Comparison of ENCODE assay signal across 24 cellular contexts in genomic region chr16:5512037-5512436, GRCh38.
DNase-seq lines count a peak whose midpoint lies in the region; ATAC-seq, FAIRE-seq and TF ChIP-seq lines count a peak whose summit lies in the region.
"Had no signal": no experiment of that assay in that cellular context is flagged by ENCODE, and none has a peak within 500 bp of the region (broad histone marks: within the 10 kb centered on the region; RNA-seq: fewer than 3 reads in every experiment).

No MANE protein-coding gene starts in this region.

- CTCF ChIA-PET in A549 (lab: Yijun Ruan, JAX) (interaction anchor here (1.1 kb wide), 1 partner anchor 652 kb away, joined by 3 read pairs; no protein-coding TSS in a partner anchor), H1 (lab: Charles Lee; ENCODE audit: partially characterized antibody) (interaction anchor here (1.8 to 3.9 kb wide), 4 partner anchors 9 to 104 kb away, joined by 5 to 20 read pairs (median 14); no protein-coding TSS in a partner anchor)

- no peak overlapping the region for H2BK120ac ChIP-seq in H1 (replicated peaks; ENCODE audit: low read depth, low read length)

- H3K4me3 ChIP-seq in A549 (no peak overlapping the region), H1 (ENCODE audit: extremely low read depth in 1 of 4, insufficient read depth in 2 of 4, low read depth in 3 of 4, low read length in 4 of 4) (no peak overlapping the region)
- H3K4me3 ChIP-seq: BLaER1 treated with 17β-estradiol and CSF1 and Interleukin-3, amounts not matched to agents 10 nM and 100 nM; GM12878; GM23338; HAP-1 had no signal

- H3K4me1 ChIP-seq in A549 (no peaks in the 10 kb centered on the region), H1 (replicated peaks in 1 of 4; ENCODE audit: control insufficient read depth in 3 of 4, insufficient read depth in 4 of 4, low read length in 3 of 4) (peaks cover 0 to 5% (median 2%) of the 10 kb centered on the region in 4 experiments; a peak in 3 of 7 replicates)
- H3K4me1 ChIP-seq: BLaER1 treated with 17β-estradiol and CSF1 and Interleukin-3, amounts not matched to agents 10 nM and 100 nM; HAP-1 had no signal

- H3K27me3 ChIP-seq in H1 (replicated peaks in 1 of 4; ENCODE audit: control insufficient read depth in 3 of 4, extremely low read depth in 1 of 4, insufficient read depth in 3 of 4, low read length in 3 of 4), result no peaks in the 10 kb centered on the region
- H3K27me3 ChIP-seq: BE2C; BLaER1 treated with 17β-estradiol and CSF1 and Interleukin-3, amounts not matched to agents 10 nM and 100 nM had no signal

- no peak overlapping the region for H3K18ac ChIP-seq in H1 (ENCODE audit: extremely low read depth, low read length)

- no peak overlapping the region for H3K56ac ChIP-seq in H1 (replicated peaks; ENCODE audit: insufficient read length, low read depth, low read length)

- no peak overlapping the region for H2BK15ac ChIP-seq in H1 (ENCODE audit: low read length)

- DNase-seq in DMS79 treated with DMSO at 0.1 percent for 48 hours (lab: John Stamatoyannopoulos, UW) (peak; percentile 5), DMS79 (lab: John Stamatoyannopoulos, UW) (no peak), A549 (ENCODE audit: low read depth in 1 of 2, low spot score in 1 of 2) (no peak), H1 (ENCODE audit: low read depth in 1 of 2, low spot score in 2 of 2) (no peak), DMS53 (lab: John Stamatoyannopoulos, UW) (no peak)
- DNase-seq in activated effector memory CD4-positive, alpha-beta T cell treated with anti-CD3 and anti-CD28 coated beads, Interleukin-2, amount 50 U/mL, for 16 hours, result no peak
- DNase-seq: ACHN; AML-193; BE2C; CD4-positive, alpha-beta T cell; CD8-positive, alpha-beta memory T cell; DMS 273 treated with DMSO at 0.1 percent for 48 hours; EL; GDM1; HFFc6 had no signal

- no peak overlapping the region for H4K91ac ChIP-seq in H1 (replicated peaks; ENCODE audit: insufficient read length, low read length)

- H4K5ac ChIP-seq in H1 (ENCODE audit: insufficient read length, low read depth, low read length), result no peak overlapping the region

- no peak for TF ChIP-seq CTCF in A549 (IDR thresholded peaks at IDR 0.05)
- no peak for TF ChIP-seq CTCF in H1 (IDR thresholded peaks at IDR 0.05; ENCODE audit: control extremely low read depth in 1 of 3, insufficient read depth in 1 of 3, low read depth in 1 of 3, low read length in 3 of 3)

- WGBS in A549 (ENCODE audit: missing lambda C conversion rate), result 8% methylated on average over 4 of the region's 4 CpGs
- WGBS in H1 (ENCODE audit: extremely low coverage in 1 of 2, insufficient coverage in 1 of 2, insufficient read length in 1 of 2, insufficient replicate concordance in 2 of 2, low coverage in 1 of 2, low lambda C conversion rate in 2 of 2, missing lambda C conversion rate in 1 of 2), 2 experiments, result 82% methylated on average over 4 of the region's 4 CpGs; no CpG with 5 or more reads in 1 of the 2 experiments

- no peaks in the 10 kb centered on the region for H3K79me1 ChIP-seq in H1 (ENCODE audit: low read depth, low read length)

- no peak for TF ChIP-seq POLR2A in A549 (IDR thresholded peaks at IDR 0.05; ENCODE audit: low read length)
- no peak for TF ChIP-seq POLR2A in H1 (IDR thresholded peaks at IDR 0.05; ENCODE audit: control extremely low read depth in 1 of 2, low read depth in 2 of 2, low read length in 2 of 2)

- H3K4ac ChIP-seq in H1 (replicated peaks; ENCODE audit: insufficient read length, low read depth, low read length), result no peak overlapping the region

- no peaks in the 10 kb centered on the region for H4K20me1 ChIP-seq in H1 (replicated peaks in 1 of 2; ENCODE audit: control insufficient read depth in 1 of 2, insufficient read depth in 2 of 2, low read length in 2 of 2)
- H4K20me1 ChIP-seq: BLaER1 treated with 17β-estradiol and CSF1 and Interleukin-3, amounts not matched to agents 10 nM and 100 nM had no signal

- no peak overlapping the region for H3K23ac ChIP-seq in H1 (ENCODE audit: insufficient read length)

- H3K79me2 ChIP-seq in H1 (ENCODE audit: control insufficient read depth in 1 of 2, insufficient read depth in 2 of 2, low read length in 2 of 2), result no peaks in the 10 kb centered on the region

- H3K4me2 ChIP-seq in A549 (no peak overlapping the region), H1 (ENCODE audit: insufficient read depth in 1 of 2, low read depth in 2 of 2, low read length in 2 of 2) (no peak overlapping the region)
- H3K4me2 ChIP-seq: BLaER1 treated with 17β-estradiol and CSF1 and Interleukin-3, amounts not matched to agents 10 nM and 100 nM; GM23338 had no signal

- no peak overlapping the region for H3K9ac ChIP-seq in H1 (replicated peaks in 1 of 4; ENCODE audit: extremely low read depth in 1 of 4, low read depth in 3 of 4, low read length in 3 of 4)
- H3K9ac ChIP-seq: BLaER1 treated with 17β-estradiol and CSF1 and Interleukin-3, amounts not matched to agents 10 nM and 100 nM had no signal

- no peaks in the 10 kb centered on the region; the same call in 1 of the 2 replicates for H3K23me2 ChIP-seq in H1 (ENCODE audit: low read depth, low read length)

- no peak overlapping the region for H2AK5ac ChIP-seq in H1 (ENCODE audit: low read depth, low read length)

- ATAC-seq in A549, result no peak
- ATAC-seq: GM12878, GM23338 had no signal

- no peak overlapping the region for H4K8ac ChIP-seq in H1 (ENCODE audit: extremely low read depth, insufficient read depth, low read length)

- POLR2A ChIA-PET in A549 (lab: Yijun Ruan, JAX) (no interaction called here), H1 (lab: Charles Lee; ENCODE audit: partially characterized antibody) (interaction anchor here (0.7 to 0.8 kb wide), 2 partner anchors 9 to 425 kb away, joined by 3 read pairs; no protein-coding TSS in a partner anchor)

- FAIRE-seq in A549 (lab: Jason Lieb, UNC) (no peak), H1 (lab: Jason Lieb, UNC) (no peak)
- FAIRE-seq: A204.1, D721Med, GM12878, GM18507, H54 had no signal

- no peak for TF ChIP-seq EP300 in A549 (IDR thresholded peaks at IDR 0.05)
- no peak for TF ChIP-seq EP300 in H1 (IDR thresholded peaks at IDR 0.05; ENCODE audit: borderline replicate concordance in 1 of 2, low read depth in 2 of 2, low read length in 2 of 2)

- H3K9me3 ChIP-seq in A549 (no peaks in the 10 kb centered on the region), H1 (ENCODE audit: insufficient read depth in 2 of 2, low read depth in 1 of 2, low read length in 1 of 2) (no peaks in the 10 kb centered on the region)
- H3K9me3 ChIP-seq: BE2C, HAP-1 had no signal

- no peak overlapping the region for H2BK20ac ChIP-seq in H1 (ENCODE audit: low read length)

- H3K14ac ChIP-seq in H1 (ENCODE audit: insufficient read length), result no peak overlapping the region

- TF ChIP-seq RAD21 in A549 (conservative IDR thresholded peaks at IDR 0.05 in 1 of 2, IDR thresholded peaks at IDR 0.05 in 1 of 2) (no peak), H1 (IDR thresholded peaks at IDR 0.05 in 1 of 2, conservative IDR thresholded peaks at IDR 0.05 in 1 of 2; ENCODE audit: low read depth in 2 of 2, low read length in 2 of 2) (no peak)

- no peaks in the 10 kb centered on the region for H3K36me3 ChIP-seq in H1 (ENCODE audit: control insufficient read depth in 2 of 4, insufficient read depth in 4 of 4, low read length in 3 of 4)
- H3K36me3 ChIP-seq: BE2C; BLaER1 treated with 17β-estradiol and CSF1 and Interleukin-3, amounts not matched to agents 10 nM and 100 nM; HAP-1 had no signal

- no peak overlapping the region for H3K27ac ChIP-seq in A549
- no peak overlapping the region for H3K27ac ChIP-seq in H1 (ENCODE audit: low read depth, low read length)
- H3K27ac ChIP-seq: 22Rv1; BLaER1 treated with 17β-estradiol and CSF1 and Interleukin-3, amounts not matched to agents 10 nM and 100 nM had no signal

- no peak overlapping the region for H2BK5ac ChIP-seq in H1 (ENCODE audit: low read depth, low read length)

- no peak overlapping the region for H2BK12ac ChIP-seq in H1 (ENCODE audit: low read depth, low read length)

- H2AFZ ChIP-seq in H1 (ENCODE audit: low read length), result no peak overlapping the region
- H2AFZ ChIP-seq: GM23338 had no signal

TF ChIP-seq in A549, 52 proteins besides CTCF, POLR2A, EP300 and RAD21:
- TF ChIP-seq, protein P1, sequence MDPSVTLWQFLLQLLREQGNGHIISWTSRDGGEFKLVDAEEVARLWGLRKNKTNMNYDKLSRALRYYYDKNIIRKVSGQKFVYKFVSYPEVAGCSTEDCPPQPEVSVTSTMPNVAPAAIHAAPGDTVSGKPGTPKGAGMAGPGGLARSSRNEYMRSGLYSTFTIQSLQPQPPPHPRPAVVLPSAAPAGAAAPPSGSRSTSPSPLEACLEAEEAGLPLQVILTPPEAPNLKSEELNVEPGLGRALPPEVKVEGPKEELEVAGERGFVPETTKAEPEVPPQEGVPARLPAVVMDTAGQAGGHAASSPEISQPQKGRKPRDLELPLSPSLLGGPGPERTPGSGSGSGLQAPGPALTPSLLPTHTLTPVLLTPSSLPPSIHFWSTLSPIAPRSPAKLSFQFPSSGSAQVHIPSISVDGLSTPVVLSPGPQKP (IDR thresholded peaks at IDR 0.05; ENCODE audit: low read depth, low read length), result no peak
- TF ChIP-seq ZFP36 (IDR thresholded peaks at IDR 0.05; ENCODE audit: borderline replicate concordance, partially characterized antibody) (no peak), JUN (IDR thresholded peaks at IDR 0.05) (no peak), MAFK (IDR thresholded peaks at IDR 0.05; ENCODE audit: partially characterized antibody) (peak; percentile 52)

TF ChIP-seq in H1, 55 proteins besides CTCF, POLR2A, EP300 and RAD21:
- TF ChIP-seq CBX5 (IDR thresholded peaks at IDR 0.05; ENCODE audit: low read depth, low read length) (no peak), MAFK (IDR thresholded peaks at IDR 0.05; ENCODE audit: low read depth, low read length) (peak; percentile 53; the same call in 1 of the 2 replicates), TCF12 (IDR thresholded peaks at IDR 0.05; ENCODE audit: low read depth, low read length) (no peak), BACH1 (IDR thresholded peaks at IDR 0.05; ENCODE audit: low read length) (no peak), POU5F1 (IDR thresholded peaks at IDR 0.05; ENCODE audit: low read depth, low read length) (no peak)
